ENCODE assay signal across 18 cellular contexts in genomic region chr2:160912276-160912675, GRCh38.
"Had no signal": no experiment of that assay in that cellular context is flagged by ENCODE, and none has a peak within 500 bp of the region (broad histone marks: within the 10 kb centered on the region; RNA-seq: fewer than 3 reads in every experiment).

No MANE protein-coding gene starts in this region.

- ATAC-seq: natural killer cell; stimulated activated memory B cell treated with anti-CD40 and anti-IgM and Interleukin-4, amounts not matched to agents 10 μg/mL and 1 μg/mL and 100 μg/mL, for 72 hours; stimulated activated naive CD8-positive, alpha-beta T cell treated with anti-CD3 and anti-CD28 coated beads, Interleukin-15, Interleukin-2, amounts not matched to agents 100 U/mL and 50 U/mL, for 24 hours had no signal

- H3K36me3 Mint-ChIP-seq: memory B cell; natural killer cell; stimulated activated memory B cell treated with anti-CD40 and anti-IgM and Interleukin-4, amounts not matched to agents 10 μg/mL and 1 μg/mL and 100 μg/mL, for 72 hours had no signal

- H3K4me1 Mint-ChIP-seq: memory B cell; natural killer cell; stimulated activated memory B cell treated with anti-CD40 and anti-IgM and Interleukin-4, amounts not matched to agents 10 μg/mL and 1 μg/mL and 100 μg/mL, for 72 hours had no signal

- H3K27ac Mint-ChIP-seq: memory B cell; natural killer cell; stimulated activated memory B cell treated with anti-CD40 and anti-IgM and Interleukin-4, amounts not matched to agents 10 μg/mL and 1 μg/mL and 100 μg/mL, for 72 hours had no signal

- H3K4me1 ChIP-seq: prostate gland, spleen had no signal

- H3K9me3 Mint-ChIP-seq: memory B cell, natural killer cell had no signal

- DNase-seq: dorsolateral prefrontal cortex; effector CD4-positive, alpha-beta T cell; head of caudate nucleus; natural killer cell; sigmoid colon; spleen; stimulated activated CD4-positive, alpha-beta T cell treated with anti-CD3 and anti-CD28 coated beads, Interleukin-4, amount 100 ng/mL, for 4 hours; stimulated activated naive CD8-positive, alpha-beta T cell treated with anti-CD3 and anti-CD28 coated beads, Interleukin-15, Interleukin-2, amounts not matched to agents 100 U/mL and 50 U/mL, for 24 hours; substantia nigra; testis; upper lobe of left lung had no signal

- H3K9me3 ChIP-seq: neutrophil, prostate gland, right atrium auricular region, sigmoid colon, spleen, testis, tibial nerve, upper lobe of left lung had no signal

- H3K27ac ChIP-seq: dorsolateral prefrontal cortex, neutrophil, prostate gland, right atrium auricular region, spleen, testis, tibial nerve had no signal

- H3K4me3 ChIP-seq: dorsolateral prefrontal cortex, lung, prostate gland, right atrium auricular region, sigmoid colon, spleen, testis, tibial nerve, upper lobe of left lung had no signal

- H3K4me3 Mint-ChIP-seq: memory B cell; natural killer cell; stimulated activated memory B cell treated with anti-CD40 and anti-IgM and Interleukin-4, amounts not matched to agents 10 μg/mL and 1 μg/mL and 100 μg/mL, for 72 hours had no signal

- H3K27me3 ChIP-seq: neutrophil, right atrium auricular region, sigmoid colon, spleen, testis, tibial nerve, upper lobe of left lung had no signal

- H3K36me3 ChIP-seq: neutrophil, prostate gland, right atrium auricular region, sigmoid colon, spleen, tibial nerve, upper lobe of left lung had no signal
